ENCODE assay signal across 25 cellular contexts in the genomic region with DNA sequence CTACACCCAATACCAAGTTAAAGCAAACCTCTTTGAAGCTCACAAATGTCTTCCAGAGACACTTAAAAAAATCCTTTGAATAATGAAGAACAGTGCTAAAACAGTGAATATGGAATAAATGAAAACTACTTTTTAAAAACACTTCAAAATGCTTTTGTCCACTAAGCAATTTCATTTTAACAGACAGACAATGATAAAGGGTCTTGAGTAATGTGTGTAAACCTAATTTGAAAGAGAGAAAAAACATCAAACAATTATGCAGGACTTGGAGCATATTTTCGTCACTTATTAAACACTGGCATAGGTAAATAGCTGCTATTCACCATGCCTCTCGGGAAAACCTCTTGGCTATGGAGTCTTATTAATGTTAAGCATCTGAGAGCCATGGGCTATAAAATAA.
DNase-seq lines count a peak whose midpoint lies in the region; FAIRE-seq and TF ChIP-seq lines count a peak whose summit lies in the region.
"Had no signal": no experiment of that assay in that cellular context is flagged by ENCODE, and none has a peak within 500 bp of the region (broad histone marks: within the 10 kb centered on the region; RNA-seq: fewer than 3 reads in every experiment).

No MANE protein-coding gene starts in this region.

- dilution Hi-C loops in keratinocyte (cut with MboI; ENCODE audit: extremely low pct_ligation_motif_present, low sequenced_read_pairs): no loop called here

- TF ChIP-seq CTCF in LNCaP clone FGC (IDR thresholded peaks at IDR 0.05; ENCODE audit: control insufficient read depth, extremely low read depth, insufficient read depth) (no peak), keratinocyte (optimal IDR thresholded peaks at IDR 0.05 in 1 of 3, IDR thresholded peaks at IDR 0.05 in 1 of 3, conservative IDR thresholded peaks at IDR 0.05 in 1 of 3; ENCODE audit: extremely low read depth in 1 of 3, insufficient read depth in 2 of 3, low read length in 3 of 3) (no peak)

- FAIRE-seq in keratinocyte (lab: Jason Lieb, UNC): no peak
- FAIRE-seq: D721Med had no signal

- H3K9me3 ChIP-seq in keratinocyte (ENCODE audit: control insufficient read depth, low read depth, low read length): no peaks in the 10 kb centered on the region
- H3K9me3 ChIP-seq: body of pancreas, gastroesophageal sphincter had no signal

- peaks cover 18% of the 10 kb centered on the region for H3K4me1 ChIP-seq in keratinocyte (ENCODE audit: control insufficient read depth, extremely low read depth, insufficient read depth, low read length)
- H3K4me1 ChIP-seq: neural progenitor cell had no signal

- no peaks in the 10 kb centered on the region for H3K9me1 ChIP-seq in keratinocyte (ENCODE audit: control insufficient read depth, extremely low read depth, insufficient read depth, low read length)

- H2AFZ ChIP-seq in keratinocyte (ENCODE audit: control insufficient read depth, low read length): no peak overlapping the region
- H2AFZ ChIP-seq: neural progenitor cell, PC-9 had no signal

- H4K20me1 ChIP-seq in keratinocyte (ENCODE audit: control insufficient read depth, extremely low read depth, insufficient read depth, low read length): no peaks in the 10 kb centered on the region

- peak overlapping the region; percentile 46 for H3K27ac ChIP-seq in keratinocyte (ENCODE audit: control insufficient read depth, insufficient read depth, low read length)
- H3K27ac ChIP-seq: body of pancreas, dorsolateral prefrontal cortex, gastroesophageal sphincter, neural progenitor cell, PC-9 had no signal

- H3K36me3 ChIP-seq in keratinocyte (ENCODE audit: control insufficient read depth in 2 of 2, extremely low read depth in 1 of 2, insufficient read depth in 2 of 2, low read length in 2 of 2): no peaks in the 10 kb centered on the region
- H3K36me3 ChIP-seq: gastroesophageal sphincter, neural progenitor cell had no signal

- H3K9ac ChIP-seq in keratinocyte (ENCODE audit: control insufficient read depth, extremely low read depth, insufficient read depth, low read length): no peak overlapping the region
- H3K9ac ChIP-seq: neural progenitor cell had no signal

- no peaks in the 10 kb centered on the region for H3K79me2 ChIP-seq in keratinocyte (ENCODE audit: control insufficient read depth, insufficient read depth, low read length)

- peak overlapping the region; percentile 66 for H3K4me2 ChIP-seq in keratinocyte (ENCODE audit: control insufficient read depth, extremely low read depth, insufficient read depth, low read depth, low read length)
- H3K4me2 ChIP-seq: neural progenitor cell, PC-9 had no signal

- H3K27me3 ChIP-seq in keratinocyte (ENCODE audit: control insufficient read depth, extremely low read depth, insufficient read depth, low read length): no peaks in the 10 kb centered on the region
- H3K27me3 ChIP-seq: body of pancreas, dorsolateral prefrontal cortex, gastroesophageal sphincter, neural progenitor cell had no signal

- DNase-seq in DMS 273 (lab: John Stamatoyannopoulos, UW; ENCODE audit: unreplicated experiment) (peak; percentile 6), DMS 273 treated with DMSO at 0.1 percent for 48 hours (lab: John Stamatoyannopoulos, UW) (no peak), LNCaP clone FGC (ENCODE audit: low read depth) (peak; percentile 10), NCI-H748 (lab: John Stamatoyannopoulos, UW; ENCODE audit: unreplicated experiment) (peak; percentile 79), keratinocyte (ENCODE audit: low read depth, low spot score) (no peak), amniotic stem cell (lab: John Stamatoyannopoulos, UW) (no peak), NCI-H82 (lab: John Stamatoyannopoulos, UW) (no peak), HPDE6-E6E7 (ENCODE audit: extremely low spot score) (no peak)
- DNase-seq: 8988T; activated CD4-positive, alpha-beta T cell treated with anti-CD3 and anti-CD28 coated beads, Interleukin-2, amount 50 U/mL, for 4 hours; activated naive CD4-positive, alpha-beta T cell treated with Interleukin-2 at 50 U/mL for 16 hours; activated T-cell treated with anti-CD3 and anti-CD28 coated beads, Interleukin-2, amount 50 U/mL, for 72 hours; body of pancreas; dorsolateral prefrontal cortex; hippocampal formation; IMR-90; left colon; NCI-H1048; NK-92 treated with Interleukin-12 subunit alpha and Interleukin-12 subunit beta, amount 100 ng/mL, for 24 hours; PC-9; SHP77; stimulated activated naive B cell treated with anti-CD40 and anti-IgM and Interleukin-4, amounts not matched to agents 10 μg/mL and 1 μg/mL and 100 μg/mL, for 72 hours had no signal

- H3K4me3 ChIP-seq in LNCaP clone FGC (ENCODE audit: low read depth, low read length) (no peak overlapping the region), keratinocyte (ENCODE audit: control insufficient read depth in 2 of 3, extremely low read depth in 1 of 3, insufficient read depth in 2 of 3, low read depth in 1 of 3, low read length in 3 of 3) (no peak overlapping the region)
- H3K4me3 ChIP-seq: body of pancreas, dorsolateral prefrontal cortex, gastroesophageal sphincter, neural progenitor cell, PC-9 had no signal

Comparison
In these comparisons a context has a peak if more than half of its experiments do, and no peak if none do; other contexts are left out.
1. DNase-seq: peak in DMS 273 (single experiment), LNCaP clone FGC (single experiment) and NCI-H748 (single experiment); none in DMS 273 treated with DMSO at 0.1 percent for 48 hours (single experiment), keratinocyte (single experiment), amniotic stem cell (single experiment), NCI-H82 (single experiment) and HPDE6-E6E7 (single experiment).